Comparison of ENCODE assay signal across 27 cellular contexts in the genomic region with DNA sequence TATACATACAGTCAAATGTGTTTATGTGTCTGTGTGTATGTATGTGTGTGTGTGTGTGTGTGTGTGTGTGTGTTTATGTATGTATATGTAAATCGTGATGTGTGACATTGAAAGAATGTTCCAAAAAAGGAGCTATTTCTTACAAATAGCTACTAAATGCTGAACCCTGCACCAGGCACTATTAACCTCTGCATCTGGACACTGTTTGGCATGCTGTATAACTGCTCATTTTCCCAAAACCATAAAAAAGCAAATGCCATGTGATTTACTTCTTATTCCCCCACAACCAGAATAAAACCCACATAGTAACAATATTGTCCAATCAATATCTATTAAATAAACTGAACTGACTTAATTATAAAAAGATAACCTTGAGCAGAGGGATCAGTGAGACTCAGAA.
"Had no signal": no experiment of that assay in that cellular context is flagged by ENCODE, and none has a peak within 500 bp of the region (broad histone marks: within the 10 kb centered on the region; RNA-seq: fewer than 3 reads in every experiment).

No MANE protein-coding gene starts in this region.

- H3K4me1 Mint-ChIP-seq: stimulated activated effector memory CD8-positive, alpha-beta T cell treated with anti-CD3 and anti-CD28 coated beads, Interleukin-12 subunit alpha, Interleukin-12 subunit beta, amount 100 ng/mL, for 72 hours had no signal

- DNase-seq: hippocampal formation; kidney; left colon; left lung; lower lobe of right lung; mammary epithelial cell; mesenchymal stem cell; naive thymus-derived CD8-positive, alpha-beta T cell; nucleus accumbens; pancreas; posterior cingulate gyrus; retina; right cardiac atrium; sigmoid colon; small intestine; spleen; stimulated activated CD4-positive, alpha-beta T cell treated with anti-CD3 and anti-CD28 coated beads, Interleukin-4, amount 100 ng/mL, for 24 hours; stimulated activated naive CD4-positive, alpha-beta T cell; tibial artery; trophoblast cell; upper lobe of right lung had no signal

- H3K4me1 ChIP-seq: prostate gland, spleen had no signal

- H3K36me3 ChIP-seq: left lung, lower lobe of right lung, pancreas, prostate gland, sigmoid colon, spleen, suprapubic skin, thoracic aorta, tibial artery, upper lobe of right lung had no signal

- H3K9me3 Mint-ChIP-seq: naive thymus-derived CD8-positive, alpha-beta T cell; neural crest cell; stimulated activated effector memory CD8-positive, alpha-beta T cell treated with anti-CD3 and anti-CD28 coated beads, Interleukin-12 subunit alpha, Interleukin-12 subunit beta, amount 100 ng/mL, for 72 hours; stimulated activated naive CD8-positive, alpha-beta T cell treated with anti-CD3 and anti-CD28 coated beads, Interleukin-15, Interleukin-2, amounts not matched to agents 100 ng/mL and 50 ng/mL, for 24 hours had no signal

- H3K27ac ChIP-seq: left lung, lower lobe of right lung, pancreas, prostate gland, sigmoid colon, spleen, suprapubic skin, thoracic aorta, tibial artery, upper lobe of right lung had no signal

- H3K9me3 ChIP-seq: left lung, lower lobe of right lung, pancreas, prostate gland, sigmoid colon, spleen, suprapubic skin, thoracic aorta, tibial artery, upper lobe of right lung had no signal

- H3K27me3 ChIP-seq: left lung, pancreas, sigmoid colon, spleen, suprapubic skin, tibial artery, upper lobe of right lung had no signal

- H3K4me3 ChIP-seq: left lung, lower lobe of right lung, pancreas, prostate gland, sigmoid colon, spleen, suprapubic skin, thoracic aorta, tibial artery, upper lobe of right lung had no signal

- H3K27me3 Mint-ChIP-seq: stimulated activated naive CD8-positive, alpha-beta T cell treated with anti-CD3 and anti-CD28 coated beads, Interleukin-15, Interleukin-2, amounts not matched to agents 100 ng/mL and 50 ng/mL, for 24 hours had no signal

- H3K36me3 Mint-ChIP-seq: stimulated activated effector memory CD8-positive, alpha-beta T cell treated with anti-CD3 and anti-CD28 coated beads, Interleukin-12 subunit alpha, Interleukin-12 subunit beta, amount 100 ng/mL, for 72 hours had no signal

- H3K4me3 Mint-ChIP-seq: naive thymus-derived CD8-positive, alpha-beta T cell; neural crest cell; stimulated activated effector memory CD8-positive, alpha-beta T cell treated with anti-CD3 and anti-CD28 coated beads, Interleukin-12 subunit alpha, Interleukin-12 subunit beta, amount 100 ng/mL, for 72 hours; stimulated activated naive CD8-positive, alpha-beta T cell treated with anti-CD3 and anti-CD28 coated beads, Interleukin-15, Interleukin-2, amounts not matched to agents 100 ng/mL and 50 ng/mL, for 24 hours had no signal

- ATAC-seq: left lung; lower lobe of right lung; naive thymus-derived CD8-positive, alpha-beta T cell; pancreas; right cardiac atrium; stimulated activated effector memory CD8-positive, alpha-beta T cell treated with anti-CD3 and anti-CD28 coated beads, Interleukin-12 subunit alpha, Interleukin-12 subunit beta, amount 100 ng/mL, for 72 hours; upper lobe of right lung had no signal

- H3K27ac Mint-ChIP-seq: naive thymus-derived CD8-positive, alpha-beta T cell; stimulated activated effector memory CD8-positive, alpha-beta T cell treated with anti-CD3 and anti-CD28 coated beads, Interleukin-12 subunit alpha, Interleukin-12 subunit beta, amount 100 ng/mL, for 72 hours; stimulated activated naive CD8-positive, alpha-beta T cell treated with anti-CD3 and anti-CD28 coated beads, Interleukin-15, Interleukin-2, amounts not matched to agents 100 ng/mL and 50 ng/mL, for 24 hours had no signal
